Comparison of ENCODE assay signal across 9 cellular contexts in genomic region chr21:38659936-38660332, GRCh38.
DNase-seq lines count a peak whose midpoint lies in the region; ATAC-seq and TF ChIP-seq lines count a peak whose summit lies in the region.
"Had no signal": no experiment of that assay in that cellular context is flagged by ENCODE, and none has a peak within 500 bp of the region (broad histone marks: within the 10 kb centered on the region; RNA-seq: fewer than 3 reads in every experiment).

No MANE protein-coding gene starts in this region.

- H3K27ac ChIP-seq in hepatocyte (no peak overlapping the region), psoas muscle (no peak overlapping the region)

- H3K4me1 ChIP-seq in ES-I3 (ENCODE audit: insufficient read depth, low read length) (peaks cover 9% of the 10 kb centered on the region; the same call in 1 of the 2 replicates), hepatocyte (ENCODE audit: insufficient read depth) (peaks cover 4% of the 10 kb centered on the region), psoas muscle (no peaks in the 10 kb centered on the region)

- H3K9me2 ChIP-seq in hepatocyte (replicated peaks; ENCODE audit: insufficient read depth), result no peaks in the 10 kb centered on the region

- H3K36me3 Mint-ChIP-seq in T-helper 17 cell (ENCODE audit: low read depth), result peaks cover 2% of the 10 kb centered on the region

- H3K79me2 ChIP-seq in hepatocyte, result no peaks in the 10 kb centered on the region

- H2AFZ ChIP-seq in hepatocyte, result no peak overlapping the region

- intact Hi-C loops in psoas muscle (cut with DNase I), result no loop called here

- H3K4me3 ChIP-seq in hepatocyte (peak overlapping the region; percentile 44), psoas muscle (peak overlapping the region; percentile 50)

- WGBS in hepatocyte (ENCODE audit: low lambda C conversion rate, missing lambda C conversion rate), result 35% methylated on average over 11 of the region's 16 CpGs
- 16 to 21% (median 21%) methylated on average over 14 to 16 of the region's 16 CpGs for WGBS in psoas muscle, 3 donors

- H3K4me2 ChIP-seq in hepatocyte, result peak overlapping the region; percentile 88

- peaks cover 74% of the 10 kb centered on the region for H3K27me3 Mint-ChIP-seq in T-helper 17 cell

- H3K9me3 ChIP-seq in ES-I3 (ENCODE audit: control insufficient read depth, insufficient read depth, low read length), result no peaks in the 10 kb centered on the region
- H3K9me3 ChIP-seq in T-helper 17 cell (ENCODE audit: control insufficient read depth, low read length, poor library complexity, severe bottlenecking), result no peaks in the 10 kb centered on the region
- H3K9me3 ChIP-seq in hepatocyte (ENCODE audit: low read depth), result no peaks in the 10 kb centered on the region
- H3K9me3 ChIP-seq in psoas muscle, result no peaks in the 10 kb centered on the region

- H3K36me3 ChIP-seq in ES-I3 (ENCODE audit: insufficient read depth, low read length), result no peaks in the 10 kb centered on the region
- H3K36me3 ChIP-seq in hepatocyte (replicated peaks; ENCODE audit: insufficient read depth, low read depth), result no peaks in the 10 kb centered on the region
- H3K36me3 ChIP-seq in psoas muscle (ENCODE audit: insufficient read depth in 1 of 2, low read depth in 1 of 2), result no peaks in the 10 kb centered on the region

- TF ChIP-seq CTCF in hepatocyte (IDR thresholded peaks at IDR 0.05; ENCODE audit: poor library complexity) (no peak), psoas muscle (IDR thresholded peaks at IDR 0.05) (no peak)

- H3K27me3 ChIP-seq in hepatocyte (peaks cover 99% of the 10 kb centered on the region), psoas muscle (ENCODE audit: insufficient read depth in 3 of 3, low read length in 2 of 3) (peaks cover 0 to 87% (median 13%) of the 10 kb centered on the region in 3 donors)

- no peak overlapping the region for H3K27ac Mint-ChIP-seq in T-helper 17 cell

- peaks cover 3% of the 10 kb centered on the region for H3K4me1 Mint-ChIP-seq in T-helper 17 cell

- H3K9ac ChIP-seq in ES-I3 (ENCODE audit: low read depth, low read length), result peak overlapping the region; percentile 58; the same call in 1 of the 2 replicates

- peak overlapping the region; percentile 70 for H3K4me3 Mint-ChIP-seq in T-helper 17 cell

- DNase-seq in T-helper 17 cell (no peak), hepatocyte (ENCODE audit: low spot score) (no peak), psoas muscle (no peak), NCI-H526 (lab: John Stamatoyannopoulos, UW) (no peak), NOMO-1 (lab: John Stamatoyannopoulos, UW; ENCODE audit: unreplicated experiment in 2 of 2) (no peak)
- DNase-seq: NCI-H510A had no signal

- H4K20me1 ChIP-seq in hepatocyte (ENCODE audit: insufficient read depth, poor library complexity, severe bottlenecking), result no peaks in the 10 kb centered on the region

- ATAC-seq in T-helper 17 cell (no peak), psoas muscle (no peak), HG03196 (IDR thresholded peaks at IDR 0.05; ENCODE audit: unreplicated experiment) (no peak), GM19023 (IDR thresholded peaks at IDR 0.05; ENCODE audit: unreplicated experiment) (no peak)
